In the genomic region with DNA sequence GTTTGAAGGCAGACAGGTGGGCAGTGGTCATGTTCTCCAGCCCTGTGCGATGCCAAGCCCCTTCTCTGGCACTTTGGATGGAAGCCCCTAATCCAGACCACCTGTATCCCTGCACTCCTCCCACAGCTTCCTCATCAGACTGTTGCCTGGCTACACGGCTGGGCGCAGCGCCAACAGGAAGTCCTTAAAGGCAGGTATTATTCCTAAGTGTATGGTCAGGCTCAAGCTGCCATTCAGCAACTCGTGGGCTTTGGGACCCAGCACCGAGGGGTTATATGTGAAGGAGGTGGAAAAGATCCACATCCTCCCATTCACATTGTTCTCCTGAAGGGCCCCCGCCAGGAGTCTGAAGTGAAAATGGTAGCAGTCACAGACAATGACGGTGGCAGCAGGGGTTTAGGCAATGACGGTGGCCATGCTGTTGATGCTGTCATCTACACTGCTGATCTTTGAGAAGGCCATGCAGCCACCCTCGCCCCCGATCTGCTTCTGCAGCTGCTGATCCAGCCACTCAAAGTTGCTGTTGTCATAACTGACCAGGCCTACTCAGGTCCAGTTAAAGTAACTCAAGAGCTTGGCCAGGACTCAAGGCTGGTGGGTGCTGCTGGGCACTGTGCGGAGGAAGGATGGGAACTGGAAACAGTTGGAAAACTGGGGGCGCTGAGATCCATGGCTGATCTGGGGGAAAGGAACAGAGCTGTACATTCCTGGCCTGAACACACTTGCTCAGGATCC, we compare ENCODE assay signal across 11 cellular contexts. TPM values are rescaled to one million over a fixed set of nuclear protein-coding genes. Genes with fewer than 3 reads are reported as not detected.
A peak's percentile ranks its signal among the peaks of the same experiment; 100 is the strongest.
DNase-seq lines count a peak whose midpoint lies in the region; ATAC-seq and TF ChIP-seq lines count a peak whose summit lies in the region.
"Had no signal": no experiment of that assay in that cellular context is flagged by ENCODE, and none has a peak within 500 bp of the region (broad histone marks: within the 10 kb centered on the region; RNA-seq: fewer than 3 reads in every experiment).

No MANE protein-coding gene starts in this region.

- peak overlapping the region; percentile 61 to 95 (median 84) for H3K27ac Mint-ChIP-seq in nephron
- H3K27ac Mint-ChIP-seq: activated naive CD8-positive, alpha-beta T cell had no signal

- no peak overlapping the region for H3K4me3 Mint-ChIP-seq in nephron
- H3K4me3 Mint-ChIP-seq: activated naive CD8-positive, alpha-beta T cell had no signal

- no peaks in the 10 kb centered on the region for H3K27me3 Mint-ChIP-seq in nephron (ENCODE audit: low read depth)
- H3K27me3 Mint-ChIP-seq: activated naive CD8-positive, alpha-beta T cell had no signal

- H3K36me3 Mint-ChIP-seq in nephron (ENCODE audit: low read depth) = no peaks in the 10 kb centered on the region
- H3K36me3 Mint-ChIP-seq: activated naive CD8-positive, alpha-beta T cell had no signal

- no peaks in the 10 kb centered on the region for H3K9me3 Mint-ChIP-seq in nephron

- ATAC-seq in GM21576 (IDR thresholded peaks at IDR 0.05; ENCODE audit: unreplicated experiment) = no peak

- peaks cover 24% of the 10 kb centered on the region for H3K4me1 Mint-ChIP-seq in nephron

- TF ChIP-seq CTCF in nephron (IDR thresholded peaks at IDR 0.05; ENCODE audit: unreplicated experiment in 3 of 3) = no peak

- DNase-seq in DMS153 treated with DMSO at 0.1 percent for 48 hours (lab: John Stamatoyannopoulos, UW; ENCODE audit: unreplicated experiment) (peak; percentile 83), NCI-H2029 treated with DMSO at 0.1 percent for 48 hours (lab: John Stamatoyannopoulos, UW) (peak; percentile 78), dermis blood vessel endothelial cell (peak; percentile 37), UCSD-AML1 (lab: John Stamatoyannopoulos, UW; ENCODE audit: unreplicated experiment) (no peak), SW480 (ENCODE audit: low spot score) (no peak)
- no peak for DNase-seq in activated effector memory CD4-positive, alpha-beta T cell treated with Interleukin-2 at 50 U/mL for 16 hours
- DNase-seq: Kasumi-1, T1000 had no signal

RNA-seq across cellular contexts. Expression of a gene that starts 27.7 kb away (rescaled TPM):
- total RNA-seq in dermis blood vessel endothelial cell = not detected in 2 replicates

RNA-seq across cellular contexts. Expression of a gene that starts 34.8 kb away (rescaled TPM):
- total RNA-seq in dermis blood vessel endothelial cell = not detected in 2 replicates

Comparison
In these comparisons a context has a peak if more than half of its experiments do, and no peak if none do; other contexts are left out.
1. DNase-seq: peak in DMS153 treated with DMSO at 0.1 percent for 48 hours (single experiment), NCI-H2029 treated with DMSO at 0.1 percent for 48 hours (single experiment) and dermis blood vessel endothelial cell (single experiment); none in UCSD-AML1 (single experiment), SW480 (single experiment) and activated effector memory CD4-positive, alpha-beta T cell treated with Interleukin-2 at 50 U/mL for 16 hours (single experiment).